ENCODE assay signal across 1 cellular context in genomic region chr2:119701352-119701751, GRCh38.
TF ChIP-seq lines count a peak whose summit lies in the region.

No MANE protein-coding gene starts in this region.

TF ChIP-seq in H1, 55 proteins besides CTCF, POLR2A, EP300 and RAD21:
- TF ChIP-seq SUZ12 (IDR thresholded peaks at IDR 0.05; ENCODE audit: low read length) (no peak), JUN (IDR thresholded peaks at IDR 0.05; ENCODE audit: low read depth, low read length) (no peak), RBBP5 (IDR thresholded peaks at IDR 0.05; ENCODE audit: borderline replicate concordance, low read depth, low read length) (no peak), CBX5 (IDR thresholded peaks at IDR 0.05; ENCODE audit: low read depth, low read length) (no peak), BCL11A (IDR thresholded peaks at IDR 0.05; ENCODE audit: low read depth in 2 of 2, low read length in 2 of 2) (no peak), CHD2 (IDR thresholded peaks at IDR 0.05; ENCODE audit: low read length) (no peak), USF2 (IDR thresholded peaks at IDR 0.05; ENCODE audit: low read length) (no peak), MAX (IDR thresholded peaks at IDR 0.05) (no peak), CHD1 (IDR thresholded peaks at IDR 0.05; ENCODE audit: low read depth, low read length) (no peak), TAF1 (IDR thresholded peaks at IDR 0.05; ENCODE audit: low read depth, low read length) (no peak), HDAC2 (IDR thresholded peaks at IDR 0.05; ENCODE audit: borderline replicate concordance in 1 of 2, low read depth in 2 of 2, low read length in 2 of 2) (no peak), EZH2 (IDR thresholded peaks at IDR 0.05; ENCODE audit: low read depth, low read length, severe bottlenecking) (no peak), SIRT6 (IDR thresholded peaks at IDR 0.05; ENCODE audit: low read length) (no peak), EGR1 (IDR thresholded peaks at IDR 0.05; ENCODE audit: borderline replicate concordance, low read depth, low read length) (no peak), GABPA (IDR thresholded peaks at IDR 0.05; ENCODE audit: borderline replicate concordance, insufficient read depth, low read length) (no peak)
